ENCODE assay signal across 8 cellular contexts in the genomic region with DNA sequence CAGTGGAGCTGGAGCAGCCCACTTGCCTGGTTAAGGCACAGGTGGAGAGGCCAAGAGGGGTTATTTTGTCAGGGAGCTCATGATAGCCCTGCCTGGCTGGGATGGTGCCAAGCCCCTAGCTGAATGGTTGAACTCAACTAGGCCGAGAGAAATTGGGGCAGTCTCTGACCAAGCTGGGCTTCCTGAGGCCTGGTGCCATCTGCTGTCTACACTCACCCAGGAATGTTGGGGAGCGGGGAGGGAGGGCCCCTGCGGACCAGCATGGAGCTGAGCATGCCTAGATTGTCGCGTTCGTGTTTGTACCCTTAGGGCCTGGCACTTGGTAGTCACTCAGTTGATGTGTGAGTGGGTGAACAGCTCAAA. TPM values are rescaled to one million over a fixed set of nuclear protein-coding genes. Genes with fewer than 3 reads are reported as not detected.
DNase-seq lines count a peak whose midpoint lies in the region; FAIRE-seq and TF ChIP-seq lines count a peak whose summit lies in the region.

No MANE protein-coding gene starts in this region.

- H3K27me3 ChIP-seq in KMS-11 (ENCODE audit: insufficient read depth, low read depth) (no peaks in the 10 kb centered on the region), colonic mucosa (no peaks in the 10 kb centered on the region), muscle layer of colon (ENCODE audit: control insufficient read depth in 1 of 2, insufficient read depth in 2 of 2, low read length in 2 of 2) (no peaks in the 10 kb centered on the region)

- no peak overlapping the region for H2AFZ ChIP-seq in KMS-11 (ENCODE audit: low read depth)

- H3K4me3 ChIP-seq in AG10803 (ENCODE audit: low read length) (peak overlapping the region; percentile 84), KMS-11 (IDR thresholded peaks at IDR 0.05; ENCODE audit: insufficient read depth, low read depth, low read length) (peak overlapping the region; percentile 84), colonic mucosa (peak overlapping the region; percentile 100), muscle layer of colon (ENCODE audit: low read depth in 1 of 2, low read length in 2 of 2) (peak overlapping the region; percentile 61 to 85)

- DNase-seq in AG10803 (ENCODE audit: low read depth), result peak; percentile 22
- DNase-seq in colonic mucosa, result no peak
- DNase-seq in NCI-H2081 (lab: John Stamatoyannopoulos, UW), result no peak
- DNase-seq in GM19239 (ENCODE audit: insufficient read length, low spot score), result no peak
- DNase-seq in NCI-H2171 treated with DMSO at 0.1 percent for 48 hours (lab: John Stamatoyannopoulos, UW), result no peak
- DNase-seq in SIG-M5 (lab: John Stamatoyannopoulos, UW), result no peak

- peak overlapping the region; percentile 92; the same call in 1 of the 2 replicates for H3K9ac ChIP-seq in KMS-11
- peak overlapping the region; percentile 48 to 80 for H3K9ac ChIP-seq in colonic mucosa (ENCODE audit: low read depth in 2 of 2, low read length in 2 of 2)
- peak overlapping the region; percentile 50 for H3K9ac ChIP-seq in muscle layer of colon (ENCODE audit: low read length)

- H3K79me2 ChIP-seq in KMS-11 (ENCODE audit: insufficient read depth, low read depth), result peaks cover 20% of the 10 kb centered on the region

- intact Hi-C loops in colonic mucosa (cut with DNase I), result no loop called here

- H3K9me3 ChIP-seq in colonic mucosa (no peaks in the 10 kb centered on the region), muscle layer of colon (ENCODE audit: low read length) (no peaks in the 10 kb centered on the region)

- H4K20me1 ChIP-seq in KMS-11 (ENCODE audit: insufficient read depth), result no peaks in the 10 kb centered on the region

- H3K4me2 ChIP-seq in KMS-11, result peak overlapping the region; percentile 95

- H3K27ac ChIP-seq in KMS-11 (no peak overlapping the region), colonic mucosa (no peak overlapping the region), muscle layer of colon (ENCODE audit: low read depth, low read length) (peak overlapping the region; percentile 87)

- no peaks in the 10 kb centered on the region for H3K36me3 ChIP-seq in KMS-11 (ENCODE audit: insufficient read depth)
- H3K36me3 ChIP-seq in colonic mucosa, result no peaks in the 10 kb centered on the region
- peaks cover 20% of the 10 kb centered on the region for H3K36me3 ChIP-seq in muscle layer of colon (ENCODE audit: insufficient read depth, low read length)

- FAIRE-seq in GM19239 (lab: Jason Lieb, UNC), result no peak

- H3K4me1 ChIP-seq in KMS-11 (ENCODE audit: low read depth, poor library complexity, severe bottlenecking) (peaks cover 9% of the 10 kb centered on the region), colonic mucosa (peaks cover 17% of the 10 kb centered on the region), muscle layer of colon (ENCODE audit: insufficient read depth, low read length) (peaks cover 22% of the 10 kb centered on the region)

- TF ChIP-seq CTCF in AG10803 (conservative IDR thresholded peaks at IDR 0.05; ENCODE audit: low read length), result no peak
- TF ChIP-seq CTCF in KMS-11 (conservative IDR thresholded peaks at IDR 0.05; ENCODE audit: low read depth, low read length), result no peak
- no peak for TF ChIP-seq CTCF in colonic mucosa (IDR thresholded peaks at IDR 0.05)

RNA-seq across cellular contexts. Expression of a gene that starts 1.2 kb away (rescaled TPM):
- 10 to 100 TPM; 13.6 to 18.7 TPM for total RNA-seq in colonic mucosa

RNA-seq across cellular contexts. Expression of a gene that starts 17.0 kb away (rescaled TPM):
- 10 to 100 TPM; 19.1 to 24.9 TPM for total RNA-seq in colonic mucosa

RNA-seq across cellular contexts. Expression of a gene that starts 29.1 kb away (rescaled TPM):
- total RNA-seq in colonic mucosa, result not detected

RNA-seq across cellular contexts. Expression of a gene that starts 37.0 kb away (rescaled TPM):
- 10 to 100 TPM in 1 of 2 donors, 1 to 10 TPM in 1; 7.8 to 16.5 TPM for total RNA-seq in colonic mucosa

RNA-seq across cellular contexts. Expression of a gene that starts 59.5 kb away (rescaled TPM):
- 10 to 100 TPM; 60.1 to 66.4 TPM for total RNA-seq in colonic mucosa
